1 cellular context compared by ENCODE assay signal in genomic region chr1:11908139-11909021, GRCh38.
TF ChIP-seq lines count a peak whose summit lies in the region.

No MANE protein-coding gene starts in this region.

TF ChIP-seq in K562, 482 proteins besides CTCF, POLR2A, EP300 and RAD21 (continued from another document and continues in another):
- TF ChIP-seq THRB (CRISPR knock-in tag; conservative IDR thresholded peaks at IDR 0.05) = peak; percentile 100
- peak; percentile 99 for TF ChIP-seq ZNF780A (CRISPR knock-in tag; IDR thresholded peaks at IDR 0.05)
- TF ChIP-seq POLR2B (IDR thresholded peaks at IDR 0.05; ENCODE audit: low read depth, partially characterized antibody) = peak; percentile 100
- TF ChIP-seq, protein P1, sequence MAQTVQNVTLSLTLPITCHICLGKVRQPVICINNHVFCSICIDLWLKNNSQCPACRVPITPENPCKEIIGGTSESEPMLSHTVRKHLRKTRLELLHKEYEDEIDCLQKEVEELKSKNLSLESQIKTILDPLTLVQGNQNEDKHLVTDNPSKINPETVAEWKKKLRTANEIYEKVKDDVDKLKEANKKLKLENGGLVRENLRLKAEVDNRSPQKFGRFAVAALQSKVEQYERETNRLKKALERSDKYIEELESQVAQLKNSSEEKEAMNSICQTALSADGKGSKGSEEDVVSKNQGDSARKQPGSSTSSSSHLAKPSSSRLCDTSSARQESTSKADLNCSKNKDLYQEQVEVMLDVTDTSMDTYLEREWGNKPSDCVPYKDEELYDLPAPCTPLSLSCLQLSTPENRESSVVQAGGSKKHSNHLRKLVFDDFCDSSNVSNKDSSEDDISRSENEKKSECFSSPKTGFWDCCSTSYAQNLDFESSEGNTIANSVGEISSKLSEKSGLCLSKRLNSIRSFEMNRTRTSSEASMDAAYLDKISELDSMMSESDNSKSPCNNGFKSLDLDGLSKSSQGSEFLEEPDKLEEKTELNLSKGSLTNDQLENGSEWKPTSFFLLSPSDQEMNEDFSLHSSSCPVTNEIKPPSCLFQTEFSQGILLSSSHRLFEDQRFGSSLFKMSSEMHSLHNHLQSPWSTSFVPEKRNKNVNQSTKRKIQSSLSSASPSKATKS (CRISPR knock-in tag; IDR thresholded peaks at IDR 0.05) = peak; percentile 96
- TF ChIP-seq ZNF384 (IDR thresholded peaks at IDR 0.05; ENCODE audit: low read depth, low read length) = peak; percentile 73
- peak; percentile 85 for TF ChIP-seq RBFOX2 (IDR thresholded peaks at IDR 0.05; ENCODE audit: low read depth, low read length)
- no peak for TF ChIP-seq RBM17 (IDR thresholded peaks at IDR 0.05; ENCODE audit: borderline replicate concordance, low read depth, low read length)
- peak; percentile 60 to 62 for TF ChIP-seq MNT (conservative IDR thresholded peaks at IDR 0.05)
- TF ChIP-seq, protein P2, sequence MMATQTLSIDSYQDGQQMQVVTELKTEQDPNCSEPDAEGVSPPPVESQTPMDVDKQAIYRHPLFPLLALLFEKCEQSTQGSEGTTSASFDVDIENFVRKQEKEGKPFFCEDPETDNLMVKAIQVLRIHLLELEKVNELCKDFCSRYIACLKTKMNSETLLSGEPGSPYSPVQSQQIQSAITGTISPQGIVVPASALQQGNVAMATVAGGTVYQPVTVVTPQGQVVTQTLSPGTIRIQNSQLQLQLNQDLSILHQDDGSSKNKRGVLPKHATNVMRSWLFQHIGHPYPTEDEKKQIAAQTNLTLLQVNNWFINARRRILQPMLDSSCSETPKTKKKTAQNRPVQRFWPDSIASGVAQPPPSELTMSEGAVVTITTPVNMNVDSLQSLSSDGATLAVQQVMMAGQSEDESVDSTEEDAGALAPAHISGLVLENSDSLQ (IDR thresholded peaks at IDR 0.05) = peak; percentile 79
- no peak for TF ChIP-seq ADNP (tag; IDR thresholded peaks at IDR 0.05)
- TF ChIP-seq CAMTA2 (CRISPR knock-in tag; conservative IDR thresholded peaks at IDR 0.05) = peak; percentile 99
- peak; percentile 47 for TF ChIP-seq NFYB (IDR thresholded peaks at IDR 0.05; ENCODE audit: extremely low read depth, insufficient read length)
- TF ChIP-seq FOXM1 (IDR thresholded peaks at IDR 0.05; ENCODE audit: low read depth) = 0 out of 2 replicates have a peak, but pooled peaks have one; percentile 9
- peak; percentile 94; the same call in 1 of the 2 replicates for TF ChIP-seq FOXM1 (CRISPR knock-in tag; IDR thresholded peaks at IDR 0.05; ENCODE audit: low read depth)
- no peak for TF ChIP-seq ZBTB5 (IDR thresholded peaks at IDR 0.05)
- TF ChIP-seq HES1 (IDR thresholded peaks at IDR 0.05; ENCODE audit: low read depth) = peak; percentile 82
- TF ChIP-seq KLF16 (IDR thresholded peaks at IDR 0.05) = peak; percentile 80
- TF ChIP-seq JUNB (CRISPR knock-in tag; conservative IDR thresholded peaks at IDR 0.05) = peak; percentile 60
- TF ChIP-seq ZNF143 (CRISPR knock-in tag; IDR thresholded peaks at IDR 0.05) = peak; percentile 80
- TF ChIP-seq, protein P3, sequence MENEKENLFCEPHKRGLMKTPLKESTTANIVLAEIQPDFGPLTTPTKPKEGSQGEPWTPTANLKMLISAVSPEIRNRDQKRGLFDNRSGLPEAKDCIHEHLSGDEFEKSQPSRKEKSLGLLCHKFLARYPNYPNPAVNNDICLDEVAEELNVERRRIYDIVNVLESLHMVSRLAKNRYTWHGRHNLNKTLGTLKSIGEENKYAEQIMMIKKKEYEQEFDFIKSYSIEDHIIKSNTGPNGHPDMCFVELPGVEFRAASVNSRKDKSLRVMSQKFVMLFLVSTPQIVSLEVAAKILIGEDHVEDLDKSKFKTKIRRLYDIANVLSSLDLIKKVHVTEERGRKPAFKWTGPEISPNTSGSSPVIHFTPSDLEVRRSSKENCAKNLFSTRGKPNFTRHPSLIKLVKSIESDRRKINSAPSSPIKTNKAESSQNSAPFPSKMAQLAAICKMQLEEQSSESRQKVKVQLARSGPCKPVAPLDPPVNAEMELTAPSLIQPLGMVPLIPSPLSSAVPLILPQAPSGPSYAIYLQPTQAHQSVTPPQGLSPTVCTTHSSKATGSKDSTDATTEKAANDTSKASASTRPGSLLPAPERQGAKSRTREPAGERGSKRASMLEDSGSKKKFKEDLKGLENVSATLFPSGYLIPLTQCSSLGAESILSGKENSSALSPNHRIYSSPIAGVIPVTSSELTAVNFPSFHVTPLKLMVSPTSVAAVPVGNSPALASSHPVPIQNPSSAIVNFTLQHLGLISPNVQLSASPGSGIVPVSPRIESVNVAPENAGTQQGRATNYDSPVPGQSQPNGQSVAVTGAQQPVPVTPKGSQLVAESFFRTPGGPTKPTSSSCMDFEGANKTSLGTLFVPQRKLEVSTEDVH (IDR thresholded peaks at IDR 0.05; ENCODE audit: low read depth, partially characterized antibody) = peak; percentile 77
- peak; percentile 93 for TF ChIP-seq ZNF354B (CRISPR knock-in tag; IDR thresholded peaks at IDR 0.05)
- peak; percentile 82 for TF ChIP-seq CHD2 (IDR thresholded peaks at IDR 0.05; ENCODE audit: low read depth, low read length)
- TF ChIP-seq, protein P4, sequence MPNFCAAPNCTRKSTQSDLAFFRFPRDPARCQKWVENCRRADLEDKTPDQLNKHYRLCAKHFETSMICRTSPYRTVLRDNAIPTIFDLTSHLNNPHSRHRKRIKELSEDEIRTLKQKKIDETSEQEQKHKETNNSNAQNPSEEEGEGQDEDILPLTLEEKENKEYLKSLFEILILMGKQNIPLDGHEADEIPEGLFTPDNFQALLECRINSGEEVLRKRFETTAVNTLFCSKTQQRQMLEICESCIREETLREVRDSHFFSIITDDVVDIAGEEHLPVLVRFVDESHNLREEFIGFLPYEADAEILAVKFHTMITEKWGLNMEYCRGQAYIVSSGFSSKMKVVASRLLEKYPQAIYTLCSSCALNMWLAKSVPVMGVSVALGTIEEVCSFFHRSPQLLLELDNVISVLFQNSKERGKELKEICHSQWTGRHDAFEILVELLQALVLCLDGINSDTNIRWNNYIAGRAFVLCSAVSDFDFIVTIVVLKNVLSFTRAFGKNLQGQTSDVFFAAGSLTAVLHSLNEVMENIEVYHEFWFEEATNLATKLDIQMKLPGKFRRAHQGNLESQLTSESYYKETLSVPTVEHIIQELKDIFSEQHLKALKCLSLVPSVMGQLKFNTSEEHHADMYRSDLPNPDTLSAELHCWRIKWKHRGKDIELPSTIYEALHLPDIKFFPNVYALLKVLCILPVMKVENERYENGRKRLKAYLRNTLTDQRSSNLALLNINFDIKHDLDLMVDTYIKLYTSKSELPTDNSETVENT (CRISPR knock-in tag; IDR thresholded peaks at IDR 0.05) = peak; percentile 98
- TF ChIP-seq SMAD3 (CRISPR knock-in tag; conservative IDR thresholded peaks at IDR 0.05) = peak; percentile 99
- no peak for TF ChIP-seq NFIX (CRISPR knock-in tag; IDR thresholded peaks at IDR 0.05; ENCODE audit: low read depth)
- TF ChIP-seq TRIM24 (IDR thresholded peaks at IDR 0.05) = peak; percentile 50 to 64; a peak in 2 of 4 replicates
- no peak for TF ChIP-seq SRSF9 (IDR thresholded peaks at IDR 0.05; ENCODE audit: borderline replicate concordance, low read depth, low read length)
- TF ChIP-seq ARID1B (IDR thresholded peaks at IDR 0.05) = peak; percentile 68; the same call in 1 of the 2 replicates
- TF ChIP-seq ZNF121 (CRISPR knock-in tag; conservative IDR thresholded peaks at IDR 0.05) = peak; percentile 52
- peak; percentile 83 for TF ChIP-seq KLF13 (tag; IDR thresholded peaks at IDR 0.05; ENCODE audit: borderline replicate concordance, low read depth)
- peak; percentile 93 for TF ChIP-seq ZBTB7A (IDR thresholded peaks at IDR 0.05; ENCODE audit: borderline replicate concordance, control insufficient read depth, low read depth, low read length)
- TF ChIP-seq, protein P5, sequence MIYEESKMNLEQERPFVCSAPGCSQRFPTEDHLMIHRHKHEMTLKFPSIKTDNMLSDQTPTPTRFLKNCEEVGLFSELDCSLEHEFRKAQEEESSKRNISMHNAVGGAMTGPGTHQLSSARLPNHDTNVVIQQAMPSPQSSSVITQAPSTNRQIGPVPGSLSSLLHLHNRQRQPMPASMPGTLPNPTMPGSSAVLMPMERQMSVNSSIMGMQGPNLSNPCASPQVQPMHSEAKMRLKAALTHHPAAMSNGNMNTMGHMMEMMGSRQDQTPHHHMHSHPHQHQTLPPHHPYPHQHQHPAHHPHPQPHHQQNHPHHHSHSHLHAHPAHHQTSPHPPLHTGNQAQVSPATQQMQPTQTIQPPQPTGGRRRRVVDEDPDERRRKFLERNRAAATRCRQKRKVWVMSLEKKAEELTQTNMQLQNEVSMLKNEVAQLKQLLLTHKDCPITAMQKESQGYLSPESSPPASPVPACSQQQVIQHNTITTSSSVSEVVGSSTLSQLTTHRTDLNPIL (CRISPR knock-in tag; IDR thresholded peaks at IDR 0.05) = peak; percentile 95
- peak; percentile 100 for TF ChIP-seq CBX1 (IDR thresholded peaks at IDR 0.05; ENCODE audit: low read depth)
- TF ChIP-seq RREB1 (CRISPR knock-in tag; IDR thresholded peaks at IDR 0.05) = peak; percentile 10; the same call in 1 of the 2 replicates
- TF ChIP-seq ETV5 (CRISPR knock-in tag; IDR thresholded peaks at IDR 0.05; ENCODE audit: low read depth) = no peak; the same call in 1 of the 2 replicates
- peak; percentile 69; the same call in 1 of the 2 replicates for TF ChIP-seq CREB1 (IDR thresholded peaks at IDR 0.05)
- peak; percentile 60; the same call in 1 of the 2 replicates for TF ChIP-seq CREB1 (CRISPR knock-in tag; IDR thresholded peaks at IDR 0.05)
